8 cellular contexts compared by ENCODE assay signal in the genomic region with DNA sequence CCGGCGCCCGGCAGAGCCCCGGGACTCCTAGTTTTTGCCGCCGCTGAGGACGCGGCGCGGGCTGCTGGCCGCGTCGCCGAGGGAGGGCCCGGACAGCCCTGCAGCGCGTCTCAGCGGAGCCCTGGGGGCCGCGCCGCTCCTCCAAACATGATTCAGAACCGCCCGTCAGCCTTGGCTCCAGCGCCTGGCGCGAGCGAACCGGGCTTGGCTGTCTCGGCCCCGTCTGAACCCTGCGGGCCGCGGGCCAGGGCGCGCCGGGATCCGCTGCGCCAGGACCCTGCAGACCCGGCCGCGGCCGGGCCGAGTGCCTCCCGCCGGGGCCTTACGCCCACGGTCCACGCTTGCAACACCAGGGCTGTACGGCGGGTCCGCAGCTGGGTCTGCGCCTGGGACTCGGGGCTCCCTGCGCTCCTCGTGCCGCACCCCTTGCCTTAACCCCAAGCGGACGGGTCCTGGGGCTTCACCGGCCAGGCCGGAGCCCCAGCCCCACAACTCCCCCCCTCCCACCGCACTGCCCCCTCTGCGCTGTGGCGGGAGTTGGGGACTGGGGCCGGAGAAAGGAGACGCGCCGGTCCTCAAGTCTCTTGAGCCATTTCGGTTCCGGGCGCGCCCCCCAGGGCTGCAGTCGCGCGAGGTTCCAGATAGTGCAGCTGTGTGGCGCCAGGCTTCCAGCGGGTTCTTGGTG. TPM values are rescaled to one million over a fixed set of nuclear protein-coding genes. Genes with fewer than 3 reads are reported as not detected.
DNase-seq lines count a peak whose midpoint lies in the region; ATAC-seq and TF ChIP-seq lines count a peak whose summit lies in the region.

No MANE protein-coding gene starts in this region.

- DNase-seq in CD1c-positive myeloid dendritic cell (ENCODE audit: extremely low spot score) (peak; percentile 55), activated B cell treated with CpG ODN at 0.5 μM for 24 hours (peak; percentile 23), fibroblast of gingiva (ENCODE audit: low read depth) (peak; percentile 53), mucosa of gallbladder (ENCODE audit: low spot score) (peak; percentile 60), upper lobe of left lung (peak in 1 of 2 donors; percentile 95), NCI-H1092 treated with DMSO at 0.1 percent for 48 hours (lab: John Stamatoyannopoulos, UW) (no peak)
- DNase-seq in stimulated activated naive CD4-positive, alpha-beta T cell treated with Interleukin-2 at 50 U/mL for 16 hours (lab: John Stamatoyannopoulos, UW), result no peak

- no peaks in the 10 kb centered on the region for H3K36me3 ChIP-seq in upper lobe of left lung

- TF ChIP-seq EP300 in upper lobe of left lung (IDR thresholded peaks at IDR 0.05), result no peak

- TF ChIP-seq CTCF in activated B cell treated with CpG ODN at 0.5 μM for 24 hours (IDR thresholded peaks at IDR 0.05), result no peak
- peak in 1 of 6 experiments; percentile 10 for TF ChIP-seq CTCF in upper lobe of left lung (IDR thresholded peaks at IDR 0.05)

- H3K4me3 ChIP-seq in upper lobe of left lung, result peak overlapping the region; percentile 38 to 55 (median 50)

- peak overlapping the region; percentile 45 to 71 (median 54) for H3K27ac ChIP-seq in upper lobe of left lung

- intact Hi-C loops in activated B cell treated with CpG ODN at 0.5 μM for 24 hours (cut with micrococcal nuclease), result no loop called here

- 0 to 28% methylated on average over 1 to 34 of the region's 76 CpGs for WGBS in upper lobe of left lung, 2 donors

- no peak for TF ChIP-seq POLR2A in upper lobe of left lung (IDR thresholded peaks at IDR 0.05)

- H3K4me3 Mint-ChIP-seq in activated B cell treated with CpG ODN at 0.5 μM for 24 hours, result peak overlapping the region; percentile 72

- no peaks in the 10 kb centered on the region for H3K9me3 ChIP-seq in upper lobe of left lung

- H3K36me3 Mint-ChIP-seq in activated B cell treated with CpG ODN at 0.5 μM for 24 hours (ENCODE audit: low read depth), result no peaks in the 10 kb centered on the region

- CTCF ChIA-PET in activated B cell treated with CpG ODN at 0.5 μM for 24 hours (lab: Charles Lee), result interaction anchor here (1.2 to 1.4 kb wide), 2 partner anchors 74 to 162 kb away, joined by 3 to 5 read pairs; no protein-coding TSS in a partner anchor

- no peaks in the 10 kb centered on the region for H3K27me3 ChIP-seq in upper lobe of left lung

- H3K9me3 Mint-ChIP-seq in activated B cell treated with CpG ODN at 0.5 μM for 24 hours, result no peaks in the 10 kb centered on the region

- no peak overlapping the region for H3K27ac Mint-ChIP-seq in activated B cell treated with CpG ODN at 0.5 μM for 24 hours

- H3K4me1 Mint-ChIP-seq in activated B cell treated with CpG ODN at 0.5 μM for 24 hours, result peaks cover 29% of the 10 kb centered on the region

- peaks cover 32 to 37% (median 35%) of the 10 kb centered on the region in 4 donors for H3K4me1 ChIP-seq in upper lobe of left lung

- ATAC-seq in activated B cell treated with CpG ODN at 0.5 μM for 24 hours (ENCODE audit: low read depth) (no peak), upper lobe of left lung (ENCODE audit: low FRiP score in 2 of 2) (peak; percentile 22 to 80), HG03354 (IDR thresholded peaks at IDR 0.05; ENCODE audit: poor library complexity, severe bottlenecking, unreplicated experiment) (no peak)

- peaks cover 42% of the 10 kb centered on the region for H3K27me3 Mint-ChIP-seq in activated B cell treated with CpG ODN at 0.5 μM for 24 hours

- POLR2A ChIA-PET in activated B cell treated with CpG ODN at 0.5 μM for 24 hours (lab: Charles Lee), result no interaction called here

RNA-seq across cellular contexts. Expression of a gene that starts 48.4 kb away (rescaled TPM):
- total RNA-seq in activated B cell treated with CpG ODN at 0.5 μM for 24 hours, result not detected in 2 replicates
- 23.2 TPM for total RNA-seq in mucosa of gallbladder
- 10 to 100 TPM in 5 of 6 donors, 1 to 10 TPM in 1; 8.8 to 78.2 (median 22.4) TPM for total RNA-seq in upper lobe of left lung

Comparison
In these comparisons a context has a peak if more than half of its experiments do, and no peak if none do; other contexts are left out.
1. DNase-seq: peak in CD1c-positive myeloid dendritic cell (single experiment), activated B cell treated with CpG ODN at 0.5 μM for 24 hours (single experiment), fibroblast of gingiva (single experiment) and mucosa of gallbladder (single experiment); none in NCI-H1092 treated with DMSO at 0.1 percent for 48 hours (single experiment) and stimulated activated naive CD4-positive, alpha-beta T cell treated with Interleukin-2 at 50 U/mL for 16 hours (single experiment).
2. ATAC-seq: peak in upper lobe of left lung (2 of 2); none in activated B cell treated with CpG ODN at 0.5 μM for 24 hours (single experiment) and HG03354 (single experiment).